25 cellular contexts compared by ENCODE assay signal in genomic region chr16:46926470-46927225, GRCh38.
"Had no signal": no experiment of that assay in that cellular context is flagged by ENCODE, and none has a peak within 500 bp of the region (broad histone marks: within the 10 kb centered on the region; RNA-seq: fewer than 3 reads in every experiment).

No MANE protein-coding gene starts in this region.

- DNase-seq: activated CD4-positive, alpha-beta T cell treated with anti-CD3 and anti-CD28 coated beads, Interleukin-2, amount 10 ng/mL, durations not matched to agents 24 days and 14 days; activated CD4-positive, alpha-beta T cell treated with anti-CD3 and anti-CD28 coated beads, Interleukin-2, amount 50 U/mL, for 4 hours; activated CD8-positive, alpha-beta T cell treated with anti-CD3 and anti-CD28 coated beads for 36 hours; activated gamma-delta T cell treated with Interleukin-2 at 50 U/mL for 16 hours; activated naive CD4-positive, alpha-beta T cell treated with anti-CD3 and anti-CD28 coated beads for 36 hours; activated T-cell treated with anti-CD3 and anti-CD28 coated beads, Interleukin-2, amount 50 U/mL, for 24 hours; adrenal gland; Karpas-422; KBM-7; NCI-H1105 treated with DMSO at 0.1 percent for 48 hours; NCI-H1436; NCI-H1694; NCI-H1930; NCI-H510A; NCI-H526; NCI-H748 treated with DMSO at 0.1 percent for 48 hours; NK-92 treated with Interleukin-12 subunit alpha and Interleukin-12 subunit beta, amount 100 ng/mL, for 24 hours; PC-3; SJCRH30; T1000 had no signal

- H3K4me1 Mint-ChIP-seq: brain had no signal

- ATAC-seq: activated CD8-positive, alpha-beta T cell treated with anti-CD3 and anti-CD28 coated beads for 36 hours; activated naive CD4-positive, alpha-beta T cell treated with anti-CD3 and anti-CD28 coated beads, Interleukin-2, amount 50 U/mL, for 72 hours; PC-3 had no signal

- H3K9me3 Mint-ChIP-seq: activated CD4-positive, alpha-beta T cell treated with anti-CD3 and anti-CD28 coated beads, Interleukin-2, amount 10 ng/mL, durations not matched to agents 24 days and 14 days; activated CD8-positive, alpha-beta T cell treated with anti-CD3 and anti-CD28 coated beads for 36 hours; activated naive CD4-positive, alpha-beta T cell treated with anti-CD3 and anti-CD28 coated beads for 36 hours; activated naive CD4-positive, alpha-beta T cell treated with anti-CD3 and anti-CD28 coated beads, Interleukin-2, amount 50 U/mL, for 72 hours; activated T-cell treated with anti-CD3 and anti-CD28 coated beads, Interleukin-2, amount 50 U/mL, for 24 hours; activated T-helper 1 cell treated with anti-CD3 and anti-CD28 coated beads, Interleukin-12 subunit alpha, Interleukin-12 subunit beta, Interleukin-2, Interleukin-4 antibody, amounts not matched to agents 30 ng/mL and 10 ng/mL and 1 ng/mL, durations not matched to agents 14 hours and 24 hours and 36 hours; brain; IgD-negative memory B cell had no signal

- H3K27ac Mint-ChIP-seq: activated CD4-positive, alpha-beta T cell treated with anti-CD3 and anti-CD28 coated beads, Interleukin-2, amount 10 ng/mL, durations not matched to agents 24 days and 14 days; activated CD8-positive, alpha-beta T cell treated with anti-CD3 and anti-CD28 coated beads for 36 hours; activated naive CD4-positive, alpha-beta T cell treated with anti-CD3 and anti-CD28 coated beads for 36 hours; activated T-cell treated with anti-CD3 and anti-CD28 coated beads, Interleukin-2, amount 50 U/mL, for 24 hours; activated T-helper 1 cell treated with anti-CD3 and anti-CD28 coated beads, Interleukin-12 subunit alpha, Interleukin-12 subunit beta, Interleukin-2, Interleukin-4 antibody, amounts not matched to agents 30 ng/mL and 10 ng/mL and 1 ng/mL, durations not matched to agents 14 hours and 24 hours and 36 hours; IgD-negative memory B cell had no signal

- H3K4me1 ChIP-seq: SJCRH30 had no signal

- H3K27ac ChIP-seq: adrenal gland, SJCRH30, SK-N-MC had no signal

- H3K4me3 ChIP-seq: adrenal gland, SJCRH30, SK-N-MC had no signal

- H3K27me3 ChIP-seq: adrenal gland, SJCRH30 had no signal

- H3K9me3 ChIP-seq: adrenal gland, SJCRH30 had no signal

- H3K4me3 Mint-ChIP-seq: activated CD4-positive, alpha-beta T cell treated with anti-CD3 and anti-CD28 coated beads, Interleukin-2, amount 10 ng/mL, durations not matched to agents 24 days and 14 days; activated CD8-positive, alpha-beta T cell treated with anti-CD3 and anti-CD28 coated beads for 36 hours; activated naive CD4-positive, alpha-beta T cell treated with anti-CD3 and anti-CD28 coated beads for 36 hours; activated T-cell treated with anti-CD3 and anti-CD28 coated beads, Interleukin-2, amount 50 U/mL, for 24 hours; activated T-helper 1 cell treated with anti-CD3 and anti-CD28 coated beads, Interleukin-12 subunit alpha, Interleukin-12 subunit beta, Interleukin-2, Interleukin-4 antibody, amounts not matched to agents 30 ng/mL and 10 ng/mL and 1 ng/mL, durations not matched to agents 14 hours and 24 hours and 36 hours; brain had no signal

- H3K36me3 ChIP-seq: adrenal gland had no signal

- H3K27me3 Mint-ChIP-seq: activated CD4-positive, alpha-beta T cell treated with anti-CD3 and anti-CD28 coated beads, Interleukin-2, amount 10 ng/mL, durations not matched to agents 24 days and 14 days; activated CD8-positive, alpha-beta T cell treated with anti-CD3 and anti-CD28 coated beads for 36 hours; activated T-cell treated with anti-CD3 and anti-CD28 coated beads, Interleukin-2, amount 50 U/mL, for 24 hours; brain; IgD-negative memory B cell had no signal
